In the genomic region with DNA sequence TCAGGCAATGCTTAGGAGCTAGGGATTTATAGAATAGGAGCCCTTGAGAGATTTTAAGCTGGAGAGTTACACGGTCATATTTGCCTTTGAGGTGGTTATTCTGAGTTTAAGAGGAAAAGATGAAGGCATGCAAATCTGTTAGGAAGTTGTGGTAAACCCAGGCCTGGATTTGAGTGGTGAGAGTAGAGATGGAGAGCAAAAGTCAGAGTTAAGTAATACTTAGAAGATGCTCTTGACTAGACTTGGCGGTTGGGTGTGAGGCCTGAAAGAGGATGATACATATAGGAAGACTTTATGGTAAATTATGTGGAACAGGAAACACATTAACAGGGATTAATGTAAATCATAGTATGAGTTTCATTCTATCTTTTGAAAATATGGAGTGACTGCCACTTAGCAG, we compare ENCODE assay signal across 24 cellular contexts.
"Had no signal": no experiment of that assay in that cellular context is flagged by ENCODE, and none has a peak within 500 bp of the region (broad histone marks: within the 10 kb centered on the region; RNA-seq: fewer than 3 reads in every experiment).

No MANE protein-coding gene starts in this region.

- H3K9me3 ChIP-seq: ovary, psoas muscle, right lobe of liver, sigmoid colon, stomach, thoracic aorta, thyroid gland, tibial nerve, upper lobe of left lung, vagina had no signal

- H3K36me3 ChIP-seq: neural progenitor cell, ovary, right lobe of liver, sigmoid colon, stomach, thoracic aorta, thyroid gland, tibial nerve, upper lobe of left lung, vagina had no signal

- H2AFZ ChIP-seq: parathyroid adenoma had no signal

- H3K27ac ChIP-seq: neural progenitor cell, ovary, parathyroid adenoma, psoas muscle, right lobe of liver, sigmoid colon, stomach, thoracic aorta, thyroid gland, tibial nerve, upper lobe of left lung, vagina had no signal

- H3K27me3 ChIP-seq: neural progenitor cell, ovary, right lobe of liver, sigmoid colon, thyroid gland, upper lobe of left lung, vagina had no signal

- H3K4me1 ChIP-seq: neural progenitor cell, parathyroid adenoma, psoas muscle, right lobe of liver, sigmoid colon, stomach, thyroid gland, tibial nerve, upper lobe of left lung, vagina had no signal

- H3K79me2 ChIP-seq: parathyroid adenoma had no signal

- H3K4me2 ChIP-seq: neural progenitor cell had no signal

- H3K9ac ChIP-seq: neural progenitor cell, parathyroid adenoma had no signal

- H3K4me3 ChIP-seq: neural progenitor cell, ovary, psoas muscle, right lobe of liver, sigmoid colon, stomach, thoracic aorta, thyroid gland, tibial nerve, upper lobe of left lung, vagina had no signal

- DNase-seq: natural killer cell; occipital lobe; ovary; posterior cingulate gyrus; psoas muscle; right cardiac atrium; right lobe of liver; sigmoid colon; small intestine; stimulated activated CD4-positive, alpha-beta T cell treated with anti-CD3 and anti-CD28 coated beads, Interleukin-15, amount 100 ng/mL, for 24 hours; stimulated activated CD4-positive, alpha-beta T cell treated with anti-CD3 and anti-CD28 coated beads, Interleukin-2, amount 100 ng/mL, for 24 hours; stimulated activated CD4-positive, alpha-beta T cell treated with anti-CD3 and anti-CD28 coated beads, Interleukin-2, amount 100 ng/mL, for 48 hours; stimulated activated CD4-positive, alpha-beta T cell treated with anti-CD3 and anti-CD28 coated beads, Interleukin-4, amount 100 ng/mL, for 24 hours; stimulated activated naive B cell treated with anti-CD40 and anti-IgM and Interleukin-4, amounts not matched to agents 10 μg/mL and 1 μg/mL and 100 μg/mL, for 72 hours; stimulated activated naive CD4-positive, alpha-beta T cell treated with Interleukin-2 at 50 U/mL for 16 hours; stomach; thyroid gland; trophoblast cell; upper lobe of left lung had no signal
